ENCODE assay signal across 6 cellular contexts in genomic region chr17:21763738-21764340, GRCh38.
A peak's percentile ranks its signal among the peaks of the same experiment; 100 is the strongest.
DNase-seq lines count a peak whose midpoint lies in the region; ATAC-seq and TF ChIP-seq lines count a peak whose summit lies in the region.
"Not testable (repeated sequence)": the region's sequence is repeated elsewhere in the genome, so short reads cannot be mapped to it uniquely, and the experiment has no call there.

No MANE protein-coding gene starts in this region.

- H3K9me3 ChIP-seq in Karpas-422 (ENCODE audit: low read length); lung (ENCODE audit: control insufficient read depth in 2 of 2, insufficient read depth in 1 of 2, low read length in 1 of 2); vagina: not testable (repeated sequence)

- not testable (repeated sequence) for H3K4me3 ChIP-seq in Karpas-422 (ENCODE audit: low read length); lung; vagina

- peaks cover 63% of the 10 kb centered on the region for H3K4me1 ChIP-seq in Karpas-422 (ENCODE audit: low read length)
- H3K4me1 ChIP-seq in lung (ENCODE audit: control insufficient read depth in 2 of 2, insufficient read depth in 2 of 2, low read length in 2 of 2); vagina: not testable (repeated sequence)

- DNase-seq in Karpas-422; lung (ENCODE audit: low spot score); sciatic nerve (ENCODE audit: low spot score): not testable (repeated sequence)
- DNase-seq in cerebellar cortex (ENCODE audit: low spot score), result peak; percentile 79
- peak; percentile 42 for DNase-seq in ecto neural progenitor cell (ENCODE audit: low spot score)
- peak; percentile 58 to 87 for DNase-seq in vagina (ENCODE audit: extremely low spot score in 2 of 2)

- H3K9me2 ChIP-seq in Karpas-422 (replicated peaks; ENCODE audit: insufficient read depth, low read length), result not testable (repeated sequence)

- WGBS in lung, 2 donors, result 80 to 86% methylated on average over 25 of the region's 25 CpGs

- TF ChIP-seq POLR2A in vagina (IDR thresholded peaks at IDR 0.05), result not testable (repeated sequence)

- not testable (repeated sequence) for H3K79me2 ChIP-seq in Karpas-422 (ENCODE audit: low read length)

- intact Hi-C loops in sciatic nerve (cut with DNase I); vagina (cut with DNase I): not testable (repeated sequence)

- ATAC-seq in lung (ENCODE audit: insufficient read depth, low FRiP score), result peak; percentile 53
- ATAC-seq in sciatic nerve, result peak; percentile 14

- H3K4me2 ChIP-seq in Karpas-422 (ENCODE audit: low read depth, low read length, poor library complexity, severe bottlenecking), result peak overlapping the region; percentile 65

- H4K20me1 ChIP-seq in Karpas-422 (ENCODE audit: insufficient read depth, low read depth, low read length), result not testable (repeated sequence)

- not testable (repeated sequence) for H3K36me3 ChIP-seq in Karpas-422 (ENCODE audit: insufficient read depth, low read length); lung (ENCODE audit: control insufficient read depth in 2 of 2, insufficient read depth in 2 of 2, low read length in 2 of 2); vagina

- not testable (repeated sequence) for H2AFZ ChIP-seq in Karpas-422 (ENCODE audit: low read length)

- H3K27ac ChIP-seq in Karpas-422 (ENCODE audit: low read length); lung (ENCODE audit: low read depth in 1 of 2, low read length in 1 of 2); vagina: not testable (repeated sequence)

- not testable (repeated sequence) for H3K27me3 ChIP-seq in Karpas-422 (ENCODE audit: low read length); lung (ENCODE audit: control insufficient read depth, insufficient read depth); vagina

- not testable (repeated sequence) for TF ChIP-seq CTCF in lung (IDR thresholded peaks at IDR 0.05; ENCODE audit: control extremely low read depth, extremely low read depth); vagina (IDR thresholded peaks at IDR 0.05)

- not testable (repeated sequence) for H3K9ac ChIP-seq in Karpas-422 (ENCODE audit: low read length)
